In genomic region chr1:115530407-115530806, GRCh38 we compare ENCODE assay signal across 17 cellular contexts.
DNase-seq lines count a peak whose midpoint lies in the region; ATAC-seq, FAIRE-seq and TF ChIP-seq lines count a peak whose summit lies in the region.
"Had no signal": no experiment of that assay in that cellular context is flagged by ENCODE, and none has a peak within 500 bp of the region (broad histone marks: within the 10 kb centered on the region; RNA-seq: fewer than 3 reads in every experiment).

No MANE protein-coding gene starts in this region.

- H3K4me2 ChIP-seq in PC-3 (ENCODE audit: low read length): no peak overlapping the region
- H3K4me2 ChIP-seq in HepG2 (ENCODE audit: low read depth, low read length): no peak overlapping the region

- FAIRE-seq in HepG2 (lab: Jason Lieb, UNC): no peak

- H3K9ac ChIP-seq in PC-3 (ENCODE audit: low read length) (no peak overlapping the region), HepG2 (ENCODE audit: insufficient read depth, low read depth, low read length) (no peak overlapping the region)

- no peak overlapping the region for H3K27ac ChIP-seq in PC-3 (ENCODE audit: low read length)
- H3K27ac ChIP-seq in epithelial cell of prostate: peak overlapping the region; percentile 76
- H3K27ac ChIP-seq in HepG2 (ENCODE audit: extremely low read length, insufficient read depth, low read length): no peak overlapping the region
- H3K27ac ChIP-seq: gastrocnemius medialis, upper lobe of left lung had no signal

- peaks cover 50% of the 10 kb centered on the region for H3K4me1 Mint-ChIP-seq in osteocyte (ENCODE audit: unreplicated experiment)
- H3K4me1 Mint-ChIP-seq: IgD-negative memory B cell; stimulated activated memory B cell treated with anti-CD40 and anti-IgM and Interleukin-4, amounts not matched to agents 10 μg/mL and 1 μg/mL and 100 μg/mL, for 72 hours had no signal

- H3K4me3 Mint-ChIP-seq in osteocyte (ENCODE audit: unreplicated experiment): no peak overlapping the region
- H3K4me3 Mint-ChIP-seq: activated T-cell treated with anti-CD3 and anti-CD28 coated beads, Interleukin-2, amount 50 U/mL, for 72 hours; IgD-negative memory B cell; neural crest cell; stimulated activated memory B cell treated with anti-CD40 and anti-IgM and Interleukin-4, amounts not matched to agents 10 μg/mL and 1 μg/mL and 100 μg/mL, for 72 hours had no signal

- intact Hi-C loops in PC-3 (cut with micrococcal nuclease): no loop called here
- intact Hi-C loops in HepG2 (cut with micrococcal nuclease; ENCODE audit: unreplicated experiment): no loop called here

- ATAC-seq in PC-3: peak; percentile 80
- no peak for ATAC-seq in HepG2
- ATAC-seq: activated T-cell treated with anti-CD3 and anti-CD28 coated beads, Interleukin-2, amount 50 U/mL, for 72 hours; stimulated activated memory B cell treated with anti-CD40 and anti-IgM and Interleukin-4, amounts not matched to agents 10 μg/mL and 1 μg/mL and 100 μg/mL, for 72 hours had no signal

- no peaks in the 10 kb centered on the region for H3K27me3 Mint-ChIP-seq in osteocyte (ENCODE audit: unreplicated experiment)

- in situ Hi-C loops in HepG2 (cut with HindIII; ENCODE audit: extremely low pct_ligation_motif_present, low pct_unique_long_range_greater_than_20kb): no loop called here

- H3K9me3 ChIP-seq in PC-3 (ENCODE audit: low read length) (no peaks in the 10 kb centered on the region), HepG2 (ENCODE audit: low read length) (no peaks in the 10 kb centered on the region)
- H3K9me3 ChIP-seq: gastrocnemius medialis had no signal

- no peaks in the 10 kb centered on the region for H3K9me2 ChIP-seq in PC-3 (replicated peaks; ENCODE audit: low read length)

- no peaks in the 10 kb centered on the region for H3K27me3 ChIP-seq in PC-3 (ENCODE audit: low read length)
- H3K27me3 ChIP-seq in HepG2 (ENCODE audit: control insufficient read depth in 1 of 2, insufficient read depth in 2 of 2, low read length in 2 of 2): no peaks in the 10 kb centered on the region
- H3K27me3 ChIP-seq: gastrocnemius medialis, upper lobe of left lung had no signal

- no peaks in the 10 kb centered on the region for H3F3A ChIP-seq in PC-3 (ENCODE audit: low read length, unreplicated experiment)

- BruUV-seq in PC-3 (replicated peaks; lab: Mats Ljungman, UMichigan) (no TSS peak), HepG2 (replicated peaks; lab: Mats Ljungman, UMichigan) (no TSS peak)

- H3K79me2 ChIP-seq in PC-3 (ENCODE audit: low read length): no peaks in the 10 kb centered on the region
- no peaks in the 10 kb centered on the region for H3K79me2 ChIP-seq in HepG2 (ENCODE audit: insufficient read depth, low read length)

- WGBS in HepG2 (ENCODE audit: low lambda C conversion rate): 0% methylated on average over 1 of the region's 1 CpG

- H4K20me1 ChIP-seq in PC-3 (ENCODE audit: low read length): no peaks in the 10 kb centered on the region
- H4K20me1 ChIP-seq in HepG2 (ENCODE audit: insufficient read depth, low read length): no peaks in the 10 kb centered on the region

- POLR2A ChIA-PET in PC-3 (lab: Charles Lee; ENCODE audit: unreplicated experiment): no interaction called here
- POLR2A ChIA-PET in HepG2 (lab: Yijun Ruan, JAX): no interaction called here

- peaks cover 3% of the 10 kb centered on the region for H3K9me3 Mint-ChIP-seq in osteocyte (ENCODE audit: unreplicated experiment)
- H3K9me3 Mint-ChIP-seq: activated T-cell treated with anti-CD3 and anti-CD28 coated beads, Interleukin-2, amount 50 U/mL, for 72 hours; IgD-negative memory B cell; neural crest cell; stimulated activated memory B cell treated with anti-CD40 and anti-IgM and Interleukin-4, amounts not matched to agents 10 μg/mL and 1 μg/mL and 100 μg/mL, for 72 hours had no signal

- peaks cover 2% of the 10 kb centered on the region for H3K36me3 Mint-ChIP-seq in osteocyte (ENCODE audit: unreplicated experiment)
- H3K36me3 Mint-ChIP-seq: IgD-negative memory B cell; stimulated activated memory B cell treated with anti-CD40 and anti-IgM and Interleukin-4, amounts not matched to agents 10 μg/mL and 1 μg/mL and 100 μg/mL, for 72 hours had no signal

- peak; percentile 68 for DNase-seq in GM03348 (ENCODE audit: low spot score)
- peak; percentile 53 for DNase-seq in PC-3
- no peak for DNase-seq in epithelial cell of prostate (ENCODE audit: low read depth, low spot score)
- DNase-seq in osteocyte (ENCODE audit: extremely low spot score, unreplicated experiment): no peak
- DNase-seq in NCI-H2081 (lab: John Stamatoyannopoulos, UW): no peak
- DNase-seq in HepG2 (ENCODE audit: low spot score): no peak
- no peak for DNase-seq in C1 segment of cervical spinal cord (lab: John Stamatoyannopoulos, UW)
- no peak for DNase-seq in activated CD8-positive, alpha-beta memory T cell treated with anti-CD3 and anti-CD28 coated beads for 24 hours
- DNase-seq: activated T-cell treated with anti-CD3 and anti-CD28 coated beads, Interleukin-2, amount 50 U/mL, for 72 hours; amygdala; gastrocnemius medialis; NCI-H1105 treated with DMSO at 0.1 percent for 48 hours; NCI-H446; upper lobe of left lung had no signal

- TF ChIP-seq EP300 in HepG2 (IDR thresholded peaks at IDR 0.05; ENCODE audit: low read depth in 2 of 2, low read length in 2 of 2) (no peak), HepG2 (CRISPR knock-in tag; IDR thresholded peaks at IDR 0.05; ENCODE audit: borderline replicate concordance) (no peak)

- no peak for TF ChIP-seq RAD21 in HepG2 (CRISPR knock-in tag; IDR thresholded peaks at IDR 0.05)

- no peak overlapping the region for H2AFZ ChIP-seq in PC-3 (ENCODE audit: low read length)
- no peak overlapping the region for H2AFZ ChIP-seq in HepG2 (ENCODE audit: low read length)

- no peaks in the 10 kb centered on the region for H3K36me3 ChIP-seq in PC-3 (ENCODE audit: low read depth, low read length)
- no peaks in the 10 kb centered on the region for H3K36me3 ChIP-seq in HepG2 (replicated peaks in 1 of 2; ENCODE audit: control insufficient read depth in 1 of 2, insufficient read depth in 2 of 2, low read length in 2 of 2)
- H3K36me3 ChIP-seq: gastrocnemius medialis, upper lobe of left lung had no signal

- no peak for TF ChIP-seq POLR2A in HepG2 (IDR thresholded peaks at IDR 0.05; ENCODE audit: insufficient read depth in 1 of 2, low read depth in 2 of 2, low read length in 2 of 2)

- peaks cover 19% of the 10 kb centered on the region for H3K4me1 ChIP-seq in PC-3 (ENCODE audit: insufficient read depth, low read length)
- no peaks in the 10 kb centered on the region for H3K4me1 ChIP-seq in HepG2 (ENCODE audit: insufficient read depth, low read length)
- H3K4me1 ChIP-seq: gastrocnemius medialis, upper lobe of left lung had no signal

- H3K4me3 ChIP-seq in PC-3 (ENCODE audit: low read length) (no peak overlapping the region), HepG2 (replicated peaks in 1 of 3; ENCODE audit: insufficient read depth in 1 of 3, low read depth in 2 of 3, low read length in 3 of 3) (no peak overlapping the region)
- H3K4me3 ChIP-seq: gastrocnemius medialis, upper lobe of left lung had no signal

- TF ChIP-seq CTCF in PC-3 (conservative IDR thresholded peaks at IDR 0.05; ENCODE audit: low read depth, low read length) (no peak), osteocyte (IDR thresholded peaks at IDR 0.05) (no peak), HepG2 (CRISPR knock-in tag; IDR thresholded peaks at IDR 0.05) (no peak)

- CTCF ChIA-PET in PC-3 (lab: Charles Lee): interaction anchor here (0.6 kb wide), 1 partner anchor 489 kb away, joined by 7 read pairs; no protein-coding TSS in a partner anchor
- CTCF ChIA-PET in HepG2 (lab: Yijun Ruan, JAX; ENCODE audit: low intra/inter-chr PET ratio, low total read pairs): no interaction called here

- peak overlapping the region; percentile 56 for H3K27ac Mint-ChIP-seq in osteocyte (ENCODE audit: unreplicated experiment)
- H3K27ac Mint-ChIP-seq: activated T-cell treated with anti-CD3 and anti-CD28 coated beads, Interleukin-2, amount 50 U/mL, for 72 hours; IgD-negative memory B cell; stimulated activated memory B cell treated with anti-CD40 and anti-IgM and Interleukin-4, amounts not matched to agents 10 μg/mL and 1 μg/mL and 100 μg/mL, for 72 hours had no signal

TF ChIP-seq in HepG2, 621 proteins besides CTCF, POLR2A, EP300 and RAD21 (continues in another document):
- TF ChIP-seq ZMYM2 (CRISPR knock-in tag; IDR thresholded peaks at IDR 0.05) (no peak), ZNF878 (CRISPR knock-in tag; IDR thresholded peaks at IDR 0.05) (no peak), ZFP36 (IDR thresholded peaks at IDR 0.05; ENCODE audit: borderline replicate concordance, low read depth, low read length, partially characterized antibody) (no peak), ZNF772 (CRISPR knock-in tag; IDR thresholded peaks at IDR 0.05) (no peak), ZSCAN12 (CRISPR knock-in tag; IDR thresholded peaks at IDR 0.05) (no peak), ZNF317 (CRISPR knock-in tag; IDR thresholded peaks at IDR 0.05) (no peak), ZBTB8A (CRISPR knock-in tag; IDR thresholded peaks at IDR 0.05; ENCODE audit: borderline replicate concordance, low read depth) (no peak), REST (IDR thresholded peaks at IDR 0.05; ENCODE audit: borderline replicate concordance in 1 of 2, low read depth in 1 of 2, low read length in 2 of 2) (no peak), SP1 (IDR thresholded peaks at IDR 0.05) (no peak), SP1 (CRISPR knock-in tag; IDR thresholded peaks at IDR 0.05) (no peak), RBM39 (IDR thresholded peaks at IDR 0.05; ENCODE audit: low read depth, low read length, poor library complexity, severe bottlenecking) (no peak)

Comparison
In these comparisons a context has a peak if more than half of its experiments do, and no peak if none do; other contexts are left out.
1. DNase-seq: peak in GM03348 (single experiment) and PC-3 (single experiment); none in epithelial cell of prostate (single experiment), osteocyte (single experiment), NCI-H2081 (0 of 2), HepG2 (single experiment), C1 segment of cervical spinal cord (0 of 14) and activated CD8-positive, alpha-beta memory T cell treated with anti-CD3 and anti-CD28 coated beads for 24 hours (single experiment).